9 cellular contexts compared by ENCODE assay signal in the genomic region with DNA sequence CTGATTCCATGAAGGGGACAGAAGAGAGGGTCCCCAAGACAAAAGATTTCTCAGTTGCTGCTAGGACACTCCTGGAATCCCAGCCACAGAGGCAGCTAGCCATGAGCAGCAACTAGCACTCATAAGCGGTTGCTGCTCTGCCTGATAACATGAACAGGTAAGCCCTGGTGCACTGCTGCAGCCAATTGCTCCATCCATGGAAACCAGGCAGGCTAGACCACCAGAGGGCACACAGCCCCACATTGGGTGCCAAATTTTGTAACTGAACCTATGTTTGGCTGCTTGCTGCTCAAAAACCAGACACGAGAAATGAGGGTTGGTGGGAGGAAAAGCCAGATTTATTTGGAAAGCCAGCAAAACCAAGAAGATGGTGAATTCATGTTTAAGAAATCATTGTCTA. TPM values are rescaled to one million over a fixed set of nuclear protein-coding genes. Genes with fewer than 3 reads are reported as not detected.
A peak's percentile ranks its signal among the peaks of the same experiment; 100 is the strongest.
DNase-seq lines count a peak whose midpoint lies in the region; ATAC-seq and TF ChIP-seq lines count a peak whose summit lies in the region.
"Had no signal": no experiment of that assay in that cellular context is flagged by ENCODE, and none has a peak within 500 bp of the region (broad histone marks: within the 10 kb centered on the region; RNA-seq: fewer than 3 reads in every experiment).

No MANE protein-coding gene starts in this region.

- TF ChIP-seq CTCF in DND-41 (IDR thresholded peaks at IDR 0.05; ENCODE audit: borderline replicate concordance, extremely low read depth, low read length, poor library complexity, severe bottlenecking) (peak; percentile 74), KMS-11 (conservative IDR thresholded peaks at IDR 0.05; ENCODE audit: low read depth, low read length) (peak; percentile 47), lower lobe of right lung (IDR thresholded peaks at IDR 0.05) (peak; percentile 35), stomach (IDR thresholded peaks at IDR 0.05) (no peak)

- H3K9me3 ChIP-seq in DND-41 (ENCODE audit: insufficient read depth, low read length, severe bottlenecking): no peaks in the 10 kb centered on the region
- no peaks in the 10 kb centered on the region for H3K9me3 ChIP-seq in lower lobe of right lung
- H3K9me3 ChIP-seq in GM23248 (ENCODE audit: low read depth): no peaks in the 10 kb centered on the region
- H3K9me3 ChIP-seq in stomach: peaks cover 0 to 5% (median 2%) of the 10 kb centered on the region in 4 donors

- H3K36me3 Mint-ChIP-seq in activated CD4-positive, alpha-beta memory T cell treated with anti-CD3 and anti-CD28 coated beads, Interleukin-2, amount 10 ng/mL, durations not matched to agents 7 days and 5 days (ENCODE audit: low read depth): no peaks in the 10 kb centered on the region

- peak; percentile 70; the same call in 2 of the 3 replicates for ATAC-seq in DND-41 (ENCODE audit: insufficient read depth, low read depth)
- ATAC-seq in lower lobe of right lung: peak in 1 of 2 donors; percentile 39
- no peak for ATAC-seq in GM21381 (IDR thresholded peaks at IDR 0.05; ENCODE audit: unreplicated experiment)

- H3K27me3 Mint-ChIP-seq in activated CD4-positive, alpha-beta memory T cell treated with anti-CD3 and anti-CD28 coated beads, Interleukin-2, amount 10 ng/mL, durations not matched to agents 7 days and 5 days: peaks cover 28% of the 10 kb centered on the region
- H3K27me3 Mint-ChIP-seq: dendritic cell treated with granulocyte-macrophage colony-stimulating factor and Interleukin-4, amounts not matched to agents 40 ng/mL and 50 ng/mL, for 4 days had no signal

- no peaks in the 10 kb centered on the region for H3K79me2 ChIP-seq in DND-41 (ENCODE audit: insufficient read depth, low read length)
- no peaks in the 10 kb centered on the region for H3K79me2 ChIP-seq in KMS-11 (ENCODE audit: insufficient read depth, low read depth)
- no peaks in the 10 kb centered on the region for H3K79me2 ChIP-seq in GM23248 (ENCODE audit: insufficient read depth)

- DNase-seq in DND-41 (peak; percentile 45), lower lobe of right lung (no peak), GM23248 (no peak), anterior cingulate cortex (lab: John Stamatoyannopoulos, UW) (no peak), stomach (no peak)
- peak; percentile 24 for DNase-seq in activated CD4-positive, alpha-beta memory T cell treated with anti-CD3 and anti-CD28 coated beads, Interleukin-2, amount 10 ng/mL, durations not matched to agents 7 days and 5 days

- no peaks in the 10 kb centered on the region for H3K27me3 ChIP-seq in DND-41 (ENCODE audit: insufficient read depth, low read length, poor library complexity)
- H3K27me3 ChIP-seq in KMS-11 (ENCODE audit: insufficient read depth, low read depth): no peaks in the 10 kb centered on the region
- H3K27me3 ChIP-seq in lower lobe of right lung (ENCODE audit: low read depth): no peaks in the 10 kb centered on the region
- H3K27me3 ChIP-seq in GM23248 (replicated peaks; ENCODE audit: insufficient read depth): peaks cover 6% of the 10 kb centered on the region; the same call in 1 of the 2 replicates
- peaks cover 0 to 4% (median 0%) of the 10 kb centered on the region in 3 donors for H3K27me3 ChIP-seq in stomach

- H3K9me2 ChIP-seq in GM23248 (ENCODE audit: insufficient read depth): no peaks in the 10 kb centered on the region

- peaks cover 5% of the 10 kb centered on the region for H3K9me3 Mint-ChIP-seq in activated CD4-positive, alpha-beta memory T cell treated with anti-CD3 and anti-CD28 coated beads, Interleukin-2, amount 10 ng/mL, durations not matched to agents 7 days and 5 days
- H3K9me3 Mint-ChIP-seq: dendritic cell treated with granulocyte-macrophage colony-stimulating factor and Interleukin-4, amounts not matched to agents 40 ng/mL and 50 ng/mL, for 4 days had no signal

- no peaks in the 10 kb centered on the region for H3K36me3 ChIP-seq in DND-41 (ENCODE audit: insufficient read depth, low read length)
- no peaks in the 10 kb centered on the region for H3K36me3 ChIP-seq in KMS-11 (ENCODE audit: insufficient read depth)
- H3K36me3 ChIP-seq in lower lobe of right lung: no peaks in the 10 kb centered on the region
- H3K36me3 ChIP-seq in GM23248 (ENCODE audit: low read depth): no peaks in the 10 kb centered on the region
- no peaks in the 10 kb centered on the region for H3K36me3 ChIP-seq in stomach

- no peak overlapping the region for H3K4me3 Mint-ChIP-seq in activated CD4-positive, alpha-beta memory T cell treated with anti-CD3 and anti-CD28 coated beads, Interleukin-2, amount 10 ng/mL, durations not matched to agents 7 days and 5 days
- H3K4me3 Mint-ChIP-seq: dendritic cell treated with granulocyte-macrophage colony-stimulating factor and Interleukin-4, amounts not matched to agents 40 ng/mL and 50 ng/mL, for 4 days had no signal

- H3K4me3 ChIP-seq in DND-41 (ENCODE audit: low read depth in 1 of 2, low read length in 2 of 2) (no peak overlapping the region), KMS-11 (IDR thresholded peaks at IDR 0.05; ENCODE audit: insufficient read depth, low read depth, low read length) (no peak overlapping the region), lower lobe of right lung (no peak overlapping the region), GM23248 (no peak overlapping the region), stomach (no peak overlapping the region)

- POLR2A ChIA-PET in activated CD4-positive, alpha-beta memory T cell treated with anti-CD3 and anti-CD28 coated beads, Interleukin-2, amount 10 ng/mL, durations not matched to agents 7 days and 5 days (lab: Charles Lee): no interaction called here

- 44 to 49% methylated on average over 2 of the region's 2 CpGs for WGBS in GM23248 (ENCODE audit: low coverage in 1 of 2, low lambda C conversion rate in 2 of 2, missing lambda C conversion rate in 2 of 2), 2 experiments
- WGBS in stomach, 5 donors: 41 to 59% (median 51%) methylated on average over 2 of the region's 2 CpGs

- no peak for TF ChIP-seq EP300 in stomach (IDR thresholded peaks at IDR 0.05)

- no peak overlapping the region for H3K27ac Mint-ChIP-seq in activated CD4-positive, alpha-beta memory T cell treated with anti-CD3 and anti-CD28 coated beads, Interleukin-2, amount 10 ng/mL, durations not matched to agents 7 days and 5 days
- H3K27ac Mint-ChIP-seq: dendritic cell treated with granulocyte-macrophage colony-stimulating factor and Interleukin-4, amounts not matched to agents 40 ng/mL and 50 ng/mL, for 4 days had no signal

- H3K9ac ChIP-seq in DND-41 (ENCODE audit: low read depth, low read length): no peak overlapping the region
- H3K9ac ChIP-seq in KMS-11: no peak overlapping the region
- no peak overlapping the region for H3K9ac ChIP-seq in GM23248

- TF ChIP-seq POLR2A in stomach (IDR thresholded peaks at IDR 0.05): no peak

- intact Hi-C loops in lower lobe of right lung (cut with DNase I): no loop called here
- intact Hi-C loops in stomach (cut with DNase I; ENCODE audit: low total_unique reads): no loop called here

- CTCF ChIA-PET in activated CD4-positive, alpha-beta memory T cell treated with anti-CD3 and anti-CD28 coated beads, Interleukin-2, amount 10 ng/mL, durations not matched to agents 7 days and 5 days (lab: Charles Lee): interaction anchor here (0.5 to 0.6 kb wide), 2 partner anchors 9 to 99 kb away, joined by 3 read pairs; no protein-coding TSS in a partner anchor

- H2AFZ ChIP-seq in DND-41 (ENCODE audit: low read depth, low read length): no peak overlapping the region
- H2AFZ ChIP-seq in KMS-11 (ENCODE audit: low read depth): no peak overlapping the region
- H2AFZ ChIP-seq in GM23248: no peak overlapping the region

- H3K27ac ChIP-seq in DND-41 (ENCODE audit: low read length) (no peak overlapping the region), KMS-11 (no peak overlapping the region), lower lobe of right lung (no peak overlapping the region), GM23248 (no peak overlapping the region), stomach (no peak overlapping the region)

- H4K20me1 ChIP-seq in DND-41 (ENCODE audit: insufficient read depth, low read length) (no peaks in the 10 kb centered on the region), KMS-11 (ENCODE audit: insufficient read depth) (no peaks in the 10 kb centered on the region), GM23248 (ENCODE audit: insufficient read depth) (no peaks in the 10 kb centered on the region)

- H3K4me1 Mint-ChIP-seq in activated CD4-positive, alpha-beta memory T cell treated with anti-CD3 and anti-CD28 coated beads, Interleukin-2, amount 10 ng/mL, durations not matched to agents 7 days and 5 days: no peaks in the 10 kb centered on the region

- no peaks in the 10 kb centered on the region for H3F3A ChIP-seq in GM23248 (ENCODE audit: insufficient read depth)

- in situ Hi-C loops in GM23248 (cut with MboI): no loop called here

- H3K4me1 ChIP-seq in DND-41 (ENCODE audit: insufficient read depth, low read length) (no peaks in the 10 kb centered on the region), KMS-11 (ENCODE audit: low read depth, poor library complexity, severe bottlenecking) (no peaks in the 10 kb centered on the region), lower lobe of right lung (no peaks in the 10 kb centered on the region), GM23248 (ENCODE audit: insufficient read depth) (no peaks in the 10 kb centered on the region), stomach (no peaks in the 10 kb centered on the region)

- H3K4me2 ChIP-seq in DND-41 (ENCODE audit: insufficient read depth, low read length): no peak overlapping the region
- no peak overlapping the region for H3K4me2 ChIP-seq in KMS-11
- no peak overlapping the region for H3K4me2 ChIP-seq in GM23248 (ENCODE audit: unreplicated experiment)

RNA-seq across cellular contexts. Expression of a gene that starts 21.9 kb away (rescaled TPM):
- total RNA-seq in activated CD4-positive, alpha-beta memory T cell treated with anti-CD3 and anti-CD28 coated beads, Interleukin-2, amount 10 ng/mL, durations not matched to agents 7 days and 5 days: 10 to 100 TPM in 1 of 2 experiments, 1 to 10 TPM in 1; 9.8 to 11.2 TPM
- 27.6 TPM for total RNA-seq in lower lobe of right lung
- total RNA-seq in GM23248 (2014; rRNA removed; shearing (Covaris generic)): 16.5 and 16.7 TPM in 2 replicates
- polyA plus RNA-seq in GM23248 (2016; fragmentation: Nextera tagmentation; extraction: Ambion mirVana): 3.6 and 4.9 TPM in 2 replicates
- total RNA-seq in stomach: 10 to 100 TPM in 4 of 5 donors, 1 to 10 TPM in 1; 8.4 to 51.3 (median 37.8) TPM
- polyA plus RNA-seq in stomach: 1 to 10 TPM; 2.6 to 3.5 (median 3.5) TPM

RNA-seq across cellular contexts. Expression of a gene that starts 40.9 kb away (rescaled TPM):
- total RNA-seq in activated CD4-positive, alpha-beta memory T cell treated with anti-CD3 and anti-CD28 coated beads, Interleukin-2, amount 10 ng/mL, durations not matched to agents 7 days and 5 days: under 1 TPM; 0.50 to 0.53 TPM
- total RNA-seq in lower lobe of right lung: 12.0 TPM
- not detected in 2 replicates for total RNA-seq in GM23248 (2014; rRNA removed; shearing (Covaris generic))
- polyA plus RNA-seq in GM23248 (2016; fragmentation: Nextera tagmentation; extraction: Ambion mirVana): not detected in 2 replicates
- 1 to 10 TPM in 4 of 5 donors, under 1 TPM in 1; under 0.01 to 8.4 (median 4.9) TPM for total RNA-seq in stomach
- polyA plus RNA-seq in stomach: 1 to 10 TPM; 1.9 to 9.0 (median 3.7) TPM

Comparison
In these comparisons a context has a peak if more than half of its experiments do, and no peak if none do; other contexts are left out.
1. DNase-seq: peak in DND-41 (single experiment) and activated CD4-positive, alpha-beta memory T cell treated with anti-CD3 and anti-CD28 coated beads, Interleukin-2, amount 10 ng/mL, durations not matched to agents 7 days and 5 days (single experiment); none in lower lobe of right lung (single experiment), GM23248 (single experiment), anterior cingulate cortex (0 of 58) and stomach (single experiment).
2. CTCF ChIP-seq: peak in DND-41 (single experiment), KMS-11 (single experiment) and lower lobe of right lung (single experiment); none in stomach (0 of 7).